ENCODE assay signal across 12 cellular contexts in genomic region chr14:50964683-50965390, GRCh38. TPM values are rescaled to one million over a fixed set of nuclear protein-coding genes. Genes with fewer than 3 reads are reported as not detected.
DNase-seq lines count a peak whose midpoint lies in the region; ATAC-seq, FAIRE-seq and TF ChIP-seq lines count a peak whose summit lies in the region.
"Had no signal": no experiment of that assay in that cellular context is flagged by ENCODE, and none has a peak within 500 bp of the region (broad histone marks: within the 10 kb centered on the region; RNA-seq: fewer than 3 reads in every experiment).

No MANE protein-coding gene starts in this region.

- no peak for TF ChIP-seq RAD21 in HepG2 (CRISPR knock-in tag; IDR thresholded peaks at IDR 0.05)

- no peak for TF ChIP-seq CTCF in heart left ventricle (IDR thresholded peaks at IDR 0.05)
- no peak for TF ChIP-seq CTCF in brain microvascular endothelial cell (IDR thresholded peaks at IDR 0.05; ENCODE audit: low read depth, low read length, missing control alignments)
- no peak for TF ChIP-seq CTCF in HepG2 (CRISPR knock-in tag; IDR thresholded peaks at IDR 0.05)

- TF ChIP-seq EP300 in HepG2 (IDR thresholded peaks at IDR 0.05; ENCODE audit: low read depth in 2 of 2, low read length in 2 of 2) (no peak), HepG2 (CRISPR knock-in tag; IDR thresholded peaks at IDR 0.05; ENCODE audit: borderline replicate concordance) (no peak)

- H4K20me1 ChIP-seq in HepG2 (ENCODE audit: insufficient read depth, low read length) = no peaks in the 10 kb centered on the region

- no peak for FAIRE-seq in HepG2 (lab: Jason Lieb, UNC)

- H3K79me2 ChIP-seq in HepG2 (ENCODE audit: insufficient read depth, low read length) = no peaks in the 10 kb centered on the region

- no TSS peak for BruUV-seq in HepG2 (replicated peaks; lab: Mats Ljungman, UMichigan)

- intact Hi-C loops in heart left ventricle (cut with DNase I) = loop anchor here in 2 of 10 donors (5.0 to 10.0 kb wide), 2 partner anchors 257 to 820 kb away; no protein-coding TSS in a partner anchor
- intact Hi-C loops in Right ventricle myocardium inferior (cut with DNase I) = no loop called here
- intact Hi-C loops in HepG2 (cut with micrococcal nuclease; ENCODE audit: unreplicated experiment) = no loop called here
- intact Hi-C loops in aorta (cut with DNase I) = no loop called here
- intact Hi-C loops in posterior vena cava (cut with DNase I) = no loop called here

- no peaks in the 10 kb centered on the region for H3K9me3 Mint-ChIP-seq in T-helper 2 cell treated with Interferon-gamma antibody and Interleukin-4, amounts not matched to agents 5 μg/mL and 100 μg/mL, for 36 hours

- DNase-seq in heart left ventricle (peak in 3 of 5 donors; percentile 42 to 60 (median 44)), Right ventricle myocardium inferior (ENCODE audit: missing footprints) (no peak), brain microvascular endothelial cell (peak; percentile 98), HepG2 (ENCODE audit: low spot score) (peak; percentile 45), aorta (peak in 1 of 2 donors; percentile 82), NCI-H2107 treated with DMSO at 0.1 percent for 48 hours (lab: John Stamatoyannopoulos, UW; ENCODE audit: unreplicated experiment) (no peak), posterior vena cava (ENCODE audit: low spot score) (no peak)
- no peak for DNase-seq in T-helper 2 cell treated with Interferon-gamma antibody and Interleukin-4, amounts not matched to agents 5 μg/mL and 100 μg/mL, for 36 hours (ENCODE audit: low spot score)
- DNase-seq: activated T-cell treated with anti-CD3 and anti-CD28 coated beads for 4 hours; CD4-positive, CD25-positive, alpha-beta regulatory T cell; foreskin melanocyte; spleen had no signal

- POLR2A ChIA-PET in HepG2 (lab: Yijun Ruan, JAX) = interaction anchor here (1.0 to 1.6 kb wide), 2 partner anchors 20 to 29 kb away, joined by 3 to 5 read pairs; partner anchors contain the start of gene PYGL

- H3K36me3 ChIP-seq in heart left ventricle (no peaks in the 10 kb centered on the region), brain microvascular endothelial cell (replicated peaks) (no peaks in the 10 kb centered on the region), HepG2 (replicated peaks in 1 of 2; ENCODE audit: control insufficient read depth in 1 of 2, insufficient read depth in 2 of 2, low read length in 2 of 2) (no peaks in the 10 kb centered on the region), aorta (ENCODE audit: control insufficient read depth in 1 of 2, insufficient read depth in 2 of 2, low read length in 1 of 2) (no peaks in the 10 kb centered on the region)
- H3K36me3 ChIP-seq: spleen had no signal

- H3K27ac ChIP-seq in heart left ventricle (peak overlapping the region in 1 of 12 donors; percentile 48), brain microvascular endothelial cell (peak overlapping the region; percentile 63), HepG2 (ENCODE audit: extremely low read length, insufficient read depth, low read length) (no peak overlapping the region), aorta (ENCODE audit: low read depth in 1 of 2, low read length in 2 of 2) (peak overlapping the region in 1 of 2 donors; percentile 52)

- H3K27me3 ChIP-seq in heart left ventricle (no peaks in the 10 kb centered on the region), brain microvascular endothelial cell (replicated peaks) (no peaks in the 10 kb centered on the region), HepG2 (ENCODE audit: control insufficient read depth in 1 of 2, insufficient read depth in 2 of 2, low read length in 2 of 2) (no peaks in the 10 kb centered on the region; a peak in 1 of 5 replicates), aorta (ENCODE audit: control insufficient read depth in 1 of 2, insufficient read depth in 2 of 2, low read length in 1 of 2) (no peaks in the 10 kb centered on the region)
- H3K27me3 ChIP-seq: spleen had no signal

- WGBS in heart left ventricle, 4 donors = 31 to 42% (median 35%) methylated on average over 5 of the region's 5 CpGs
- 20% methylated on average over 5 of the region's 5 CpGs for WGBS in HepG2 (ENCODE audit: low lambda C conversion rate)
- WGBS in aorta, 2 donors = 4 to 6% methylated on average over 5 of the region's 5 CpGs

- no peak for TF ChIP-seq POLR2A in heart left ventricle (IDR thresholded peaks at IDR 0.05)
- no peak for TF ChIP-seq POLR2A in HepG2 (IDR thresholded peaks at IDR 0.05; ENCODE audit: insufficient read depth in 1 of 2, low read depth in 2 of 2, low read length in 2 of 2)

- peaks cover 1% of the 10 kb centered on the region for H3K27me3 Mint-ChIP-seq in T-helper 2 cell treated with Interferon-gamma antibody and Interleukin-4, amounts not matched to agents 5 μg/mL and 100 μg/mL, for 36 hours (ENCODE audit: low read depth)

- no peaks in the 10 kb centered on the region for H3K4me1 Mint-ChIP-seq in T-helper 2 cell treated with Interferon-gamma antibody and Interleukin-4, amounts not matched to agents 5 μg/mL and 100 μg/mL, for 36 hours (ENCODE audit: low read depth)
- H3K4me1 Mint-ChIP-seq: CD4-positive, CD25-positive, alpha-beta regulatory T cell had no signal

- no peak overlapping the region for H3K4me3 ChIP-seq in heart left ventricle
- H3K4me3 ChIP-seq in brain microvascular endothelial cell (ENCODE audit: low read depth, low read length) = no peak overlapping the region
- H3K4me3 ChIP-seq in HepG2 (replicated peaks in 1 of 3; ENCODE audit: insufficient read depth in 1 of 3, low read depth in 2 of 3, low read length in 3 of 3) = no peak overlapping the region
- H3K4me3 ChIP-seq in aorta (ENCODE audit: low read length in 2 of 2) = no peak overlapping the region
- H3K4me3 ChIP-seq: spleen had no signal

- H3K9ac ChIP-seq in HepG2 (ENCODE audit: insufficient read depth, low read depth, low read length) = no peak overlapping the region

- H3K4me3 Mint-ChIP-seq in T-helper 2 cell treated with Interferon-gamma antibody and Interleukin-4, amounts not matched to agents 5 μg/mL and 100 μg/mL, for 36 hours = no peak overlapping the region
- H3K4me3 Mint-ChIP-seq: CD4-positive, CD25-positive, alpha-beta regulatory T cell had no signal

- H3K36me3 Mint-ChIP-seq in T-helper 2 cell treated with Interferon-gamma antibody and Interleukin-4, amounts not matched to agents 5 μg/mL and 100 μg/mL, for 36 hours (ENCODE audit: low read depth) = no peaks in the 10 kb centered on the region
- H3K36me3 Mint-ChIP-seq: CD4-positive, CD25-positive, alpha-beta regulatory T cell had no signal

- H3K4me1 ChIP-seq in heart left ventricle (peaks cover 0 to 35% (median 0%) of the 10 kb centered on the region in 12 donors), HepG2 (ENCODE audit: insufficient read depth, low read length) (peaks cover 10% of the 10 kb centered on the region; the same call in 1 of the 2 replicates), aorta (ENCODE audit: control insufficient read depth in 1 of 2, insufficient read depth in 2 of 2, low read length in 2 of 2) (no peaks in the 10 kb centered on the region)

- no peak overlapping the region for H3K27ac Mint-ChIP-seq in T-helper 2 cell treated with Interferon-gamma antibody and Interleukin-4, amounts not matched to agents 5 μg/mL and 100 μg/mL, for 36 hours

- no peak overlapping the region for H3K4me2 ChIP-seq in HepG2 (ENCODE audit: low read depth, low read length)

- H3K9me3 ChIP-seq in heart left ventricle = no peaks in the 10 kb centered on the region
- H3K9me3 ChIP-seq in HepG2 (ENCODE audit: low read length) = no peaks in the 10 kb centered on the region
- H3K9me3 ChIP-seq in aorta (ENCODE audit: control insufficient read depth, low read length) = no peaks in the 10 kb centered on the region
- H3K9me3 ChIP-seq: spleen had no signal

- CTCF ChIA-PET in HepG2 (lab: Yijun Ruan, JAX; ENCODE audit: low intra/inter-chr PET ratio, low total read pairs) = no interaction called here

- ATAC-seq in heart left ventricle = no peak
- no peak for ATAC-seq in Right ventricle myocardium inferior
- ATAC-seq in HepG2 = peak; percentile 43; the same call in 2 of the 3 replicates
- ATAC-seq in aorta (ENCODE audit: low FRiP score) = peak; percentile 21

- in situ Hi-C loops in brain microvascular endothelial cell (cut with HindIII; ENCODE audit: low pct_ligation_motif_present, low sequenced_read_pairs) = no loop called here
- in situ Hi-C loops in HepG2 (cut with HindIII; ENCODE audit: extremely low pct_ligation_motif_present, low pct_unique_long_range_greater_than_20kb) = no loop called here

- H2AFZ ChIP-seq in HepG2 (ENCODE audit: low read length) = no peak overlapping the region

TF ChIP-seq in HepG2, 621 proteins besides CTCF, POLR2A, EP300 and RAD21 (continues in another document):
- no peak for TF ChIP-seq ZNF564 (CRISPR knock-in tag; IDR thresholded peaks at IDR 0.05)

RNA-seq across cellular contexts. Expression of gene PYGL, which starts 20.6 kb away (rescaled TPM):
- 10 to 100 TPM in 3 of 9 donors, 1 to 10 TPM in 6; 4.1 to 25.5 (median 6.7) TPM for total RNA-seq in heart left ventricle
- 1 to 10 TPM; 2.3 to 6.7 TPM for polyA plus RNA-seq in heart left ventricle
- 9.8 TPM for total RNA-seq in Right ventricle myocardium inferior
- total RNA-seq in HepG2 (2016; rRNA removed; fragmentation: Illumina TruSeq; extraction: Trizol) = 110 and 138 TPM in 2 replicates
- total RNA-seq in HepG2 (2016; cell fraction: cytosol; rRNA removed; fragmentation: Illumina TruSeq; extraction: Trizol; ENCODE audit: low read depth) = 24.2 and 25.1 TPM in 2 replicates
- 104 and 122 TPM in 2 replicates for total RNA-seq in HepG2 (2016; cell fraction: insoluble cytoplasmic fraction; rRNA removed; fragmentation: Illumina TruSeq; extraction: Trizol)
- 42.2 and 48.9 TPM in 2 replicates for total RNA-seq in HepG2 (2016; cell fraction: membrane; rRNA removed; fragmentation: Illumina TruSeq; extraction: Trizol)
- total RNA-seq in HepG2 (2016; cell fraction: nucleus; rRNA removed; fragmentation: Illumina TruSeq; extraction: Trizol) = 69.1 and 77.8 TPM in 2 replicates
- 93.4 and 98.4 TPM in 2 replicates for polyA plus RNA-seq in HepG2 (2011; rRNA removed)
- 56.3 and 63.7 TPM in 2 replicates for polyA plus RNA-seq in HepG2 (2011; cell fraction: cytosol; rRNA removed)
- polyA plus RNA-seq in HepG2 (2011; cell fraction: nucleus; rRNA removed) = 149 and 157 TPM in 2 replicates
- polyA plus RNA-seq in HepG2 (2012) = 83.7 and 96.3 TPM in 2 replicates
- polyA plus RNA-seq in HepG2 (2016; cell fraction: cytosol; fragmentation: Illumina TruSeq; extraction: Trizol; ENCODE audit: low read depth) = 8.8 and 10.5 TPM in 2 replicates
- 95.4 and 102 TPM in 2 replicates for polyA plus RNA-seq in HepG2 (2016; cell fraction: insoluble cytoplasmic fraction; fragmentation: Illumina TruSeq; extraction: Trizol; ENCODE audit: low read depth)
- polyA plus RNA-seq in HepG2 (2016; cell fraction: membrane; fragmentation: Illumina TruSeq; extraction: Trizol; ENCODE audit: low read depth) = 16.6 and 19.8 TPM in 2 replicates
- polyA plus RNA-seq in HepG2 (2016; cell fraction: nucleus; fragmentation: Illumina TruSeq; extraction: Trizol; ENCODE audit: insufficient read depth, low read depth) = 103 and 119 TPM in 2 replicates
- polyA minus RNA-seq in HepG2 (2011; rRNA and poly(A)+ RNA removed; ENCODE audit: low replicate concordance) = 42.1 and 79.4 TPM in 2 replicates
- 85.3 and 93.5 TPM in 2 replicates for polyA minus RNA-seq in HepG2 (2011; cell fraction: cytosol; rRNA and poly(A)+ RNA removed)
- 147 and 159 TPM in 2 replicates for polyA minus RNA-seq in HepG2 (2011; cell fraction: nucleus; rRNA and poly(A)+ RNA removed)
- total RNA-seq in aorta = 10 to 100 TPM; 49.0 to 78.6 TPM
- 10 to 100 TPM; 18.4 to 25.2 TPM for polyA plus RNA-seq in aorta
- total RNA-seq in posterior vena cava = 10 to 100 TPM; 45.5 to 52.0 TPM

Comparison
In these comparisons a context has a peak if more than half of its experiments do, and no peak if none do; other contexts are left out.
1. DNase-seq: peak in heart left ventricle (3 of 5), brain microvascular endothelial cell (single experiment) and HepG2 (single experiment); none in Right ventricle myocardium inferior (single experiment), T-helper 2 cell treated with Interferon-gamma antibody and Interleukin-4, amounts not matched to agents 5 μg/mL and 100 μg/mL, for 36 hours (single experiment), NCI-H2107 treated with DMSO at 0.1 percent for 48 hours (single experiment) and posterior vena cava (single experiment).
2. ATAC-seq: peak in HepG2 (single experiment) and aorta (single experiment); none in heart left ventricle (0 of 4) and Right ventricle myocardium inferior (single experiment).